In genomic region chr11:133123371-133123770, GRCh38 we compare ENCODE assay signal across 22 cellular contexts.
"Had no signal": no experiment of that assay in that cellular context is flagged by ENCODE, and none has a peak within 500 bp of the region (broad histone marks: within the 10 kb centered on the region; RNA-seq: fewer than 3 reads in every experiment).

No MANE protein-coding gene starts in this region.

- H3K4me3 ChIP-seq: lower lobe of right lung, pancreas, prostate gland, spleen, suprapubic skin, thoracic aorta, tibial artery, upper lobe of right lung had no signal

- H3K9me3 ChIP-seq: lower lobe of right lung, pancreas, prostate gland, spleen, suprapubic skin, thoracic aorta, tibial artery, upper lobe of right lung had no signal

- H3K27ac ChIP-seq: lower lobe of right lung, pancreas, prostate gland, spleen, suprapubic skin, thoracic aorta, tibial artery, upper lobe of right lung had no signal

- H3K4me1 ChIP-seq: lower lobe of right lung, pancreas, prostate gland, suprapubic skin, tibial artery, upper lobe of right lung had no signal

- H3K36me3 ChIP-seq: lower lobe of right lung, pancreas, prostate gland, spleen, suprapubic skin, thoracic aorta, tibial artery, upper lobe of right lung had no signal

- DNase-seq: kidney glomerular epithelial cell; left cardiac atrium; left ventricle myocardium superior; lower lobe of right lung; mammary epithelial cell; mesenchymal stem cell; naive thymus-derived CD8-positive, alpha-beta T cell; nucleus accumbens; pancreas; posterior cingulate gyrus; retina; right cardiac atrium; small intestine; spleen; stimulated activated CD4-positive, alpha-beta T cell treated with anti-CD3 and anti-CD28 coated beads, Interleukin-4, amount 100 ng/mL, for 24 hours; stimulated activated naive CD4-positive, alpha-beta T cell; tibial artery; trophoblast cell; upper lobe of right lung had no signal
